29 cellular contexts compared by ENCODE assay signal in the genomic region with DNA sequence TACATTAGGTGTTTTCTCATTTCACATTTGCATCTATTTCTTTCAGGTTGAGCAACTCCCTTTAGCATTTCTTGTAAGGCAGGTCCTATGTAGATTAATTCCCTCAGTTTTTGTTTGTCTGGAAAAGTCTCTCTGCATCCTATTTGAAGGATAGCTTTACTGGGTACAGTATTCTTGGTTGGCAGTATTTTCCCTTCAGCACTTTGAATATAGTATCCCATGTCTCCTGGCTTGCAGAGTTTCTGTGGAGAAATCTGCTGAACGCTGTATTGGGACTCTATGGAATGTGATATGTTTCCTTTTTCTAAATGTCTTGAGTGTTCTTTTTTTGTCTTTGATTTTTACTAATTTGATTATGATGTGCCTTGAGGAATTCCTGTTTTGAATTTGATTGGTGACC. TPM values are rescaled to one million over a fixed set of nuclear protein-coding genes. Genes with fewer than 3 reads are reported as not detected.
"Had no signal": no experiment of that assay in that cellular context is flagged by ENCODE, and none has a peak within 500 bp of the region (broad histone marks: within the 10 kb centered on the region; RNA-seq: fewer than 3 reads in every experiment).

No MANE protein-coding gene starts in this region.

- H3K4me1 ChIP-seq: colonic mucosa had no signal

- FAIRE-seq: endometrium, islet of Langerhans, keratinocyte had no signal

- H3K36me3 ChIP-seq: colonic mucosa, esophagus squamous epithelium, gastrocnemius medialis, heart right ventricle, left lung, lower lobe of right lung had no signal

- DNase-seq: colonic mucosa; cortex of kidney; effector CD8-positive, alpha-beta T cell; effector memory CD8-positive, alpha-beta T cell; endodermal cell; erythroblast; esophagus squamous epithelium; foreskin fibroblast; foreskin melanocyte; gastrocnemius medialis; glutamatergic neuron; head of caudate nucleus; heart right ventricle; hippocampal formation; left cardiac atrium; left lung; left ventricle myocardium superior; lower lobe of right lung; mesenchymal stem cell; mucosa of descending colon; naive B cell had no signal

- H3K4me3 ChIP-seq: colonic mucosa, esophagus squamous epithelium, gastrocnemius medialis, heart right ventricle, left lung, lower lobe of right lung, mucosa of descending colon had no signal

- ATAC-seq: effector memory CD8-positive, alpha-beta T cell; esophagus mucosa; gastrocnemius medialis; heart right ventricle; left cardiac atrium; left lung; left ventricle myocardium superior; lower lobe of right lung; mucosa of descending colon had no signal

- H3K27me3 ChIP-seq: colonic mucosa, esophagus squamous epithelium, gastrocnemius medialis, heart right ventricle, left lung had no signal

- H3K27ac ChIP-seq: colonic mucosa, epithelial cell of prostate, esophagus squamous epithelium, gastrocnemius medialis, heart right ventricle, left lung, lower lobe of right lung had no signal

- H3K9me3 ChIP-seq: colonic mucosa had no signal

RNA-seq across cellular contexts. Expression of a gene that starts 28.9 kb away (rescaled TPM):
- total RNA-seq: endodermal cell, esophagus mucosa, esophagus squamous epithelium, left lung, lower leg skin, lower lobe of right lung, mesenteric fat pad, myocyte had no signal
- polyA plus RNA-seq: keratinocyte had no signal
